8 cellular contexts compared by ENCODE assay signal in genomic region chr18:28176933-28177827, GRCh38. TPM values are rescaled to one million over a fixed set of nuclear protein-coding genes. Genes with fewer than 3 reads are reported as not detected.
DNase-seq lines count a peak whose midpoint lies in the region; ATAC-seq and TF ChIP-seq lines count a peak whose summit lies in the region.

Gene CDH2 (minus strand): TSS chr18:28177130. CDS start chr18:28177022, 108 bp downstream.

- CTCF ChIA-PET in A673 (lab: Charles Lee): no interaction called here

- peak; percentile 18; the same call in 1 of the 2 replicates for TF ChIP-seq CTCF in A673 (conservative IDR thresholded peaks at IDR 0.05; ENCODE audit: low read depth, low read length)
- TF ChIP-seq CTCF in fibroblast of villous mesenchyme (IDR thresholded peaks at IDR 0.05; ENCODE audit: insufficient read depth, low read depth, low read length): peak; percentile 21
- no peak for TF ChIP-seq CTCF in natural killer cell (IDR thresholded peaks at IDR 0.05)

- H3K36me3 ChIP-seq in A673 (ENCODE audit: insufficient read depth, low read length, poor library complexity, severe bottlenecking): no peaks in the 10 kb centered on the region

- H3K4me3 ChIP-seq in A673 (ENCODE audit: low read depth, low read length, poor library complexity, severe bottlenecking) (peak within 1 kb of the TSS; percentile 51), fibroblast of villous mesenchyme (ENCODE audit: low read depth, low read length) (peak within 1 kb of the TSS; percentile 67)

- POLR2A ChIA-PET in A673 (lab: Charles Lee; ENCODE audit: low non-redundant PET): interaction anchor here (0.6 kb wide), 1 partner anchor 434 kb away, joined by 7 read pairs; no protein-coding TSS in a partner anchor

- DNase-seq in A673 (ENCODE audit: low spot score) (peak; percentile 87), NCI-H2029 treated with DMSO at 0.1 percent for 48 hours (lab: John Stamatoyannopoulos, UW) (peak; percentile 52), fibroblast of villous mesenchyme (ENCODE audit: low read depth) (peak; percentile 88), natural killer cell (no peak)
- DNase-seq in activated CD8-positive, alpha-beta memory T cell treated with anti-CD3 and anti-CD28 coated beads, Interleukin-2, amount 50 U/mL, for 48 hours: peak; percentile 56

- intact Hi-C loops in A673 (cut with micrococcal nuclease; ENCODE audit: unreplicated experiment): no loop called here
- intact Hi-C loops in natural killer cell (cut with micrococcal nuclease): no loop called here

- H3K27me3 Mint-ChIP-seq in natural killer cell (ENCODE audit: low read depth in 2 of 2): peaks cover 36 to 53% of the 10 kb centered on the region in 2 donors

- peak within 1 kb of the TSS; percentile 89 for H3K4me3 Mint-ChIP-seq in natural killer cell

- H3K4me1 Mint-ChIP-seq in natural killer cell: peaks cover 11 to 15% of the 10 kb centered on the region in 2 donors

- no peak within 1 kb of the TSS for H3K27ac ChIP-seq in A673 (ENCODE audit: low read depth, low read length, poor library complexity, severe bottlenecking)

- H3K36me3 Mint-ChIP-seq in natural killer cell: peaks cover 15% of the 10 kb centered on the region

- H3K9me3 ChIP-seq in A673 (ENCODE audit: low read depth, low read length, poor library complexity, severe bottlenecking): no peaks in the 10 kb centered on the region

- peaks cover 74% of the 10 kb centered on the region for H3K27me3 ChIP-seq in A673 (replicated peaks; ENCODE audit: insufficient read depth, low read depth, low read length, poor library complexity)

- no peaks in the 10 kb centered on the region for H3K9me3 Mint-ChIP-seq in natural killer cell

- ATAC-seq in GM18519 (IDR thresholded peaks at IDR 0.05; ENCODE audit: low FRiP score, unreplicated experiment) (peak; percentile 49), natural killer cell (peak; percentile 31 to 65 (median 48)), HG02970 (IDR thresholded peaks at IDR 0.05; ENCODE audit: low FRiP score, unreplicated experiment) (no peak), GM19467 (IDR thresholded peaks at IDR 0.05; ENCODE audit: unreplicated experiment) (no peak)

- peaks cover 4% of the 10 kb centered on the region for H3K4me1 ChIP-seq in A673 (ENCODE audit: insufficient read depth, low read length, poor library complexity, severe bottlenecking)

- BruUV-seq in A673 (replicated peaks; lab: Mats Ljungman, UMichigan): no TSS peak

- no peak within 1 kb of the TSS for H3K27ac Mint-ChIP-seq in natural killer cell

RNA-seq across cellular contexts. Expression of gene CDH2, which starts in this region (rescaled TPM):
- total RNA-seq in A673 (2021) (15.0 and 30.2 TPM in 2 replicates), fibroblast of villous mesenchyme (74.7 and 89.2 TPM in 2 replicates), natural killer cell (under 1 TPM; 0.09 to 0.35 (median 0.26) TPM)

Comparison
In these comparisons a context has a peak if more than half of its experiments do, and no peak if none do; other contexts are left out.
1. RNA of gene CDH2 (total RNA-seq): 74.7 to 89.2 TPM in fibroblast of villous mesenchyme and 15.0 to 30.2 TPM in A673; 0.09 to 0.35 TPM in natural killer cell; every median in the first group is over 10 times any median in the second.
2. Peak in ATAC-seq in natural killer cell; RNA of the gene not detected or under 1 TPM.